In genomic region chr3:48465531-48466378, GRCh38 we compare ENCODE assay signal across 1 cellular context.
TF ChIP-seq lines count a peak whose summit lies in the region.

No MANE protein-coding gene starts in this region.

TF ChIP-seq in HepG2, 621 proteins besides CTCF, POLR2A, EP300 and RAD21 (continued from another document and continues in another):
- TF ChIP-seq JDP2 (CRISPR knock-in tag; IDR thresholded peaks at IDR 0.05; ENCODE audit: borderline replicate concordance) (no peak), TEF (CRISPR knock-in tag; IDR thresholded peaks at IDR 0.05) (no peak), ZFAT (CRISPR knock-in tag; conservative IDR thresholded peaks at IDR 0.05) (no peak), MED1 (CRISPR knock-in tag; IDR thresholded peaks at IDR 0.05) (peak; percentile 60), SMC3 (IDR thresholded peaks at IDR 0.05; ENCODE audit: low read length) (peak; percentile 95), SMARCC2 (IDR thresholded peaks at IDR 0.05) (no peak), ATF1 (CRISPR knock-in tag; IDR thresholded peaks at IDR 0.05) (no peak), SCMH1 (CRISPR knock-in tag; IDR thresholded peaks at IDR 0.05; ENCODE audit: borderline replicate concordance) (no peak), KLF16 (CRISPR knock-in tag; IDR thresholded peaks at IDR 0.05) (peak in 1 of 2 experiments; percentile 65; a peak in 1 of 4 replicates), ZNF589 (CRISPR knock-in tag; conservative IDR thresholded peaks at IDR 0.05) (no peak), JUNB (CRISPR knock-in tag; IDR thresholded peaks at IDR 0.05; ENCODE audit: borderline replicate concordance) (no peak), MXD4 (CRISPR knock-in tag; IDR thresholded peaks at IDR 0.05) (peak; percentile 49), SMARCE1 (IDR thresholded peaks at IDR 0.05; ENCODE audit: borderline replicate concordance) (no peak), TFAP4 (IDR thresholded peaks at IDR 0.05; ENCODE audit: borderline replicate concordance, low read depth) (no peak; the same call in 1 of the 2 replicates), ZNF12 (CRISPR knock-in tag; IDR thresholded peaks at IDR 0.05) (no peak), NFYB (CRISPR knock-in tag; IDR thresholded peaks at IDR 0.05) (no peak), RNF2 (conservative IDR thresholded peaks at IDR 0.05; ENCODE audit: low read depth) (no peak), STAT6 (CRISPR knock-in tag; IDR thresholded peaks at IDR 0.05; ENCODE audit: borderline replicate concordance) (no peak), ZNF841 (CRISPR knock-in tag; IDR thresholded peaks at IDR 0.05; ENCODE audit: borderline replicate concordance) (no peak), SETDB1 (CRISPR knock-in tag; IDR thresholded peaks at IDR 0.05; ENCODE audit: borderline replicate concordance) (no peak), CC2D1A (CRISPR knock-in tag; IDR thresholded peaks at IDR 0.05) (no peak), KDM5A (IDR thresholded peaks at IDR 0.05; ENCODE audit: borderline replicate concordance, low read length) (no peak), ZNF230 (CRISPR knock-in tag; IDR thresholded peaks at IDR 0.05) (0 out of 2 replicates have a peak, but pooled peaks have one; percentile 17), ZMYM2 (CRISPR knock-in tag; IDR thresholded peaks at IDR 0.05) (no peak), MXD3 (CRISPR knock-in tag; IDR thresholded peaks at IDR 0.05) (no peak; the same call in 1 of the 2 replicates), ZNF224 (CRISPR knock-in tag; IDR thresholded peaks at IDR 0.05) (no peak), HES4 (CRISPR knock-in tag; IDR thresholded peaks at IDR 0.05; ENCODE audit: borderline replicate concordance) (no peak), ARNT2 (CRISPR knock-in tag; IDR thresholded peaks at IDR 0.05; ENCODE audit: low read depth) (no peak), KLF9 (CRISPR knock-in tag; IDR thresholded peaks at IDR 0.05; ENCODE audit: low read depth) (no peak), IRF2 (CRISPR knock-in tag; IDR thresholded peaks at IDR 0.05) (peak; percentile 22; the same call in 1 of the 2 replicates), TMF1 (CRISPR knock-in tag; IDR thresholded peaks at IDR 0.05; ENCODE audit: low read depth) (no peak), AHDC1 (CRISPR knock-in tag; IDR thresholded peaks at IDR 0.05; ENCODE audit: borderline replicate concordance) (no peak), ELK4 (CRISPR knock-in tag; IDR thresholded peaks at IDR 0.05; ENCODE audit: borderline replicate concordance) (no peak), STAG1 (CRISPR knock-in tag; IDR thresholded peaks at IDR 0.05) (peak; percentile 98), MYNN (CRISPR knock-in tag; IDR thresholded peaks at IDR 0.05; ENCODE audit: low read depth) (no peak), JUND (CRISPR knock-in tag; IDR thresholded peaks at IDR 0.05) (no peak), MLLT10 (CRISPR knock-in tag; IDR thresholded peaks at IDR 0.05) (no peak), ASH2L (IDR thresholded peaks at IDR 0.05; ENCODE audit: insufficient read length, low read depth, low read length) (peak; percentile 30), ZFP36L2 (CRISPR knock-in tag; IDR thresholded peaks at IDR 0.05) (no peak), ZNF781 (CRISPR knock-in tag; IDR thresholded peaks at IDR 0.05; ENCODE audit: borderline replicate concordance, not compliant biosample characterization) (peak; percentile 42), KDM4B (CRISPR knock-in tag; IDR thresholded peaks at IDR 0.05) (no peak), GPBP1L1 (CRISPR knock-in tag; IDR thresholded peaks at IDR 0.05) (no peak), HDAC2 (CRISPR knock-in tag; IDR thresholded peaks at IDR 0.05) (peak; percentile 76; the same call in 1 of the 2 replicates), SYNCRIP (IDR thresholded peaks at IDR 0.05; ENCODE audit: insufficient read depth, low read depth, low read length) (no peak), PITX1 (CRISPR knock-in tag; IDR thresholded peaks at IDR 0.05) (no peak; the same call in 1 of the 2 replicates), SOX13 (IDR thresholded peaks at IDR 0.05) (no peak), SOX13 (CRISPR knock-in tag; conservative IDR thresholded peaks at IDR 0.05 in 1 of 2, IDR thresholded peaks at IDR 0.05 in 1 of 2) (peak in 1 of 2 experiments; percentile 24; a peak in 2 of 4 replicates), ZNF777 (CRISPR knock-in tag; IDR thresholded peaks at IDR 0.05) (no peak), SIN3B (IDR thresholded peaks at IDR 0.05; ENCODE audit: low read length) (0 out of 2 replicates have a peak, but pooled peaks have one; percentile 18), WIZ (CRISPR knock-in tag; IDR thresholded peaks at IDR 0.05) (no peak), ZNF44 (CRISPR knock-in tag; IDR thresholded peaks at IDR 0.05) (no peak)
- TF ChIP-seq, protein P1, sequence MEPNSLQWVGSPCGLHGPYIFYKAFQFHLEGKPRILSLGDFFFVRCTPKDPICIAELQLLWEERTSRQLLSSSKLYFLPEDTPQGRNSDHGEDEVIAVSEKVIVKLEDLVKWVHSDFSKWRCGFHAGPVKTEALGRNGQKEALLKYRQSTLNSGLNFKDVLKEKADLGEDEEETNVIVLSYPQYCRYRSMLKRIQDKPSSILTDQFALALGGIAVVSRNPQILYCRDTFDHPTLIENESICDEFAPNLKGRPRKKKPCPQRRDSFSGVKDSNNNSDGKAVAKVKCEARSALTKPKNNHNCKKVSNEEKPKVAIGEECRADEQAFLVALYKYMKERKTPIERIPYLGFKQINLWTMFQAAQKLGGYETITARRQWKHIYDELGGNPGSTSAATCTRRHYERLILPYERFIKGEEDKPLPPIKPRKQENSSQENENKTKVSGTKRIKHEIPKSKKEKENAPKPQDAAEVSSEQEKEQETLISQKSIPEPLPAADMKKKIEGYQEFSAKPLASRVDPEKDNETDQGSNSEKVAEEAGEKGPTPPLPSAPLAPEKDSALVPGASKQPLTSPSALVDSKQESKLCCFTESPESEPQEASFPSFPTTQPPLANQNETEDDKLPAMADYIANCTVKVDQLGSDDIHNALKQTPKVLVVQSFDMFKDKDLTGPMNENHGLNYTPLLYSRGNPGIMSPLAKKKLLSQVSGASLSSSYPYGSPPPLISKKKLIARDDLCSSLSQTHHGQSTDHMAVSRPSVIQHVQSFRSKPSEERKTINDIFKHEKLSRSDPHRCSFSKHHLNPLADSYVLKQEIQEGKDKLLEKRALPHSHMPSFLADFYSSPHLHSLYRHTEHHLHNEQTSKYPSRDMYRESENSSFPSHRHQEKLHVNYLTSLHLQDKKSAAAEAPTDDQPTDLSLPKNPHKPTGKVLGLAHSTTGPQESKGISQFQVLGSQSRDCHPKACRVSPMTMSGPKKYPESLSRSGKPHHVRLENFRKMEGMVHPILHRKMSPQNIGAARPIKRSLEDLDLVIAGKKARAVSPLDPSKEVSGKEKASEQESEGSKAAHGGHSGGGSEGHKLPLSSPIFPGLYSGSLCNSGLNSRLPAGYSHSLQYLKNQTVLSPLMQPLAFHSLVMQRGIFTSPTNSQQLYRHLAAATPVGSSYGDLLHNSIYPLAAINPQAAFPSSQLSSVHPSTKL (CRISPR knock-in tag; IDR thresholded peaks at IDR 0.05) = peak; percentile 43
- TF ChIP-seq, protein P2, sequence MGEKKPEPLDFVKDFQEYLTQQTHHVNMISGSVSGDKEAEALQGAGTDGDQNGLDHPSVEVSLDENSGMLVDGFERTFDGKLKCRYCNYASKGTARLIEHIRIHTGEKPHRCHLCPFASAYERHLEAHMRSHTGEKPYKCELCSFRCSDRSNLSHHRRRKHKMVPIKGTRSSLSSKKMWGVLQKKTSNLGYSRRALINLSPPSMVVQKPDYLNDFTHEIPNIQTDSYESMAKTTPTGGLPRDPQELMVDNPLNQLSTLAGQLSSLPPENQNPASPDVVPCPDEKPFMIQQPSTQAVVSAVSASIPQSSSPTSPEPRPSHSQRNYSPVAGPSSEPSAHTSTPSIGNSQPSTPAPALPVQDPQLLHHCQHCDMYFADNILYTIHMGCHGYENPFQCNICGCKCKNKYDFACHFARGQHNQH (CRISPR knock-in tag; IDR thresholded peaks at IDR 0.05) = peak; percentile 48
